In the genomic region with DNA sequence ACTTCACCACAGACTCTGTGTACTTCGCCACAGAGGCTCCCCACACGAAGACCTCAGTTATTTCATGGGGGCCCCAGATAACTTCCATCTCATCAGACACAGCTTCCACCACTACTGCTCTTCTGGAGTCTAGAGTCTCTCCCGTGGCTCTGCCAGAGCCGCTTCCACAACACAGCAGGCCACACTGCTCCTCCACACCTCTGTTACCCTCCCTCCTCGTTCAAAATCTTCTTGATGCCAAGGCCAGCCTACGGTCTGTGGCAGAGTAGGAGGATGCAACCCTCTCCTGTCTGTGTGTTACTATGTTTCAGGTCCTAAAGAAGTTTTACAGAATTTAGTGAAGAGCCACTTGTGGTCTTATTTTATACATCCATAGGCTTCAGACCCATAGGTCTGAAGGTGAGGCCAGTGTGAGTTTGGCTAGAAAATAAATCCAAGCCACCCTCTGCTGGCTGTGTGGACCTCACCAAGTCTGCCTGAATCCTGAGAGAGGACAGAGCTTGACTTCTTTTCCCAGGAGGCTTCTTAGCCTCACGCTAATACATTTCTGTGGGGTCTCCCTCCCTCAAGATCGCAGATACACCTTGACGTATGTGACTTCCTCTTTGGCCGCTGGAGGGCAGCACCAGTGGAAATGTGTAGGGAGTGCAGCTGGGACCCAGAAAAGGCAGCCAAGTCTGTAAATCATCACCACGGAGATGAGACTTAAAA, we compare ENCODE assay signal across 8 cellular contexts.
DNase-seq lines count a peak whose midpoint lies in the region; ATAC-seq and TF ChIP-seq lines count a peak whose summit lies in the region.

No MANE protein-coding gene starts in this region.

- H3K4me1 Mint-ChIP-seq in stimulated activated naive CD8-positive, alpha-beta T cell treated with anti-CD3 and anti-CD28 coated beads, Interleukin-15, amount 100 ng/mL, for 72 hours: no peaks in the 10 kb centered on the region

- no peak overlapping the region for H3K27ac Mint-ChIP-seq in stimulated activated naive CD8-positive, alpha-beta T cell treated with anti-CD3 and anti-CD28 coated beads, Interleukin-15, amount 100 ng/mL, for 72 hours

- H3K4me3 ChIP-seq in MG63 (no peak overlapping the region), iPS DF 6.9 (ENCODE audit: low read length) (no peak overlapping the region)

- no peaks in the 10 kb centered on the region for H3K9me3 Mint-ChIP-seq in stimulated activated naive CD8-positive, alpha-beta T cell treated with anti-CD3 and anti-CD28 coated beads, Interleukin-15, amount 100 ng/mL, for 72 hours

- no peak overlapping the region for H3K4me3 Mint-ChIP-seq in stimulated activated naive CD8-positive, alpha-beta T cell treated with anti-CD3 and anti-CD28 coated beads, Interleukin-15, amount 100 ng/mL, for 72 hours

- no peaks in the 10 kb centered on the region for H3K36me3 ChIP-seq in MG63
- no peaks in the 10 kb centered on the region for H3K36me3 ChIP-seq in iPS DF 6.9 (ENCODE audit: control insufficient read depth, insufficient read depth, low read length)

- WGBS in iPS DF 6.9 (ENCODE audit: insufficient coverage, insufficient read length): no CpG with 5 or more reads among the region's 11 CpGs

- H3K9me3 ChIP-seq in MG63 (no peaks in the 10 kb centered on the region), iPS DF 6.9 (ENCODE audit: control insufficient read depth, insufficient read depth, low read length) (no peaks in the 10 kb centered on the region)

- ATAC-seq in HG02623 (IDR thresholded peaks at IDR 0.05; ENCODE audit: unreplicated experiment): peak; percentile 96
- ATAC-seq in stimulated activated naive CD8-positive, alpha-beta T cell treated with anti-CD3 and anti-CD28 coated beads, Interleukin-15, amount 100 ng/mL, for 72 hours: peak; percentile 71

- no peaks in the 10 kb centered on the region for H3K4me1 ChIP-seq in iPS DF 6.9 (ENCODE audit: control insufficient read depth, insufficient read depth, low read length)

- in situ Hi-C loops in GM13977 (cut with MboI; ENCODE audit: low pct_unique_long_range_greater_than_20kb, low sequenced_read_pairs, unreplicated experiment): no loop called here

- H3K27ac ChIP-seq in iPS DF 6.9 (ENCODE audit: low read length): no peak overlapping the region

- DNase-seq in Ammon's horn (ENCODE audit: low spot score) (peak; percentile 24), GM13977 (ENCODE audit: low spot score) (peak; percentile 47), MG63 (peak; percentile 49), activated T-cell treated with anti-CD3 and anti-CD28 coated beads for 48 hours (ENCODE audit: low read depth) (peak; percentile 40), iPS DF 6.9 (ENCODE audit: low read depth, low spot score) (peak; percentile 31), NCI-H187 treated with DMSO at 0.1 percent for 48 hours (lab: John Stamatoyannopoulos, UW) (no peak)
- peak; percentile 19 to 24 for DNase-seq in stimulated activated naive CD8-positive, alpha-beta T cell treated with anti-CD3 and anti-CD28 coated beads, Interleukin-15, amount 100 ng/mL, for 72 hours

- H3K27me3 Mint-ChIP-seq in stimulated activated naive CD8-positive, alpha-beta T cell treated with anti-CD3 and anti-CD28 coated beads, Interleukin-15, amount 100 ng/mL, for 72 hours: peaks cover 8% of the 10 kb centered on the region

- peak; percentile 92 for TF ChIP-seq CTCF in GM13977 (IDR thresholded peaks at IDR 0.05; ENCODE audit: extremely low read depth, insufficient read depth, missing control alignments)

- no peaks in the 10 kb centered on the region for H3K27me3 ChIP-seq in MG63
- no peaks in the 10 kb centered on the region for H3K27me3 ChIP-seq in iPS DF 6.9 (ENCODE audit: control insufficient read depth, insufficient read depth, low read length)
